In the genomic region with DNA sequence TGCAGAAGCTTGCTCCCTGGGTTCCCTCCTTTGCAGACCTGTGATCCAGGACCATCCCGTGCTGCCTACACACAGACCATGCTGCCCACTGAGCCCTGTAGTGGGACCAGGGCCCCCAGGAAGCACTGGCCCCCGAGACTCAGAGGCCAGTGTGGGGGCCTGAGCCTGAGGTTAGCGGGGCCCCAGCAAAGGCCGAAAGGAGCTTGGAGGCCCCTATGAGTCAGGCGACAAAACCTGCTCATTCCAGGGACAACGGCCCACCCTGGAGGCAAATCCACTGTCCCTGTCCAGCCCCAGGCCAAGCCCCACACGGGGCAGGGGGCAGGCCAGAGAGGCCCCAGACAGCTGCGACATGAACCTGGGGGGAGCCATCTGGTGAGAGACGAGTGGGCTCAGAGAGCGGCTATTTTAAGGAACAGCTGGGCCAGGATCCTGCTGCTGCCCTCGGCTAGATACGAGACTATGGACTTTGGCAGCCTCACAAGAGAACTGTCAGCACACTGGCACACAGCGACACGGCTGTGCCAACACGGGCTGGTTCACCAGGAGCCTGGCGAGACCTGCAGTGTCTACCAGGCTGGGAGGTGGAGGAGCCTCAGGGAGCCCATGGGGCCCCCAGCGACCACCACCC, we compare ENCODE assay signal across 9 cellular contexts.
DNase-seq lines count a peak whose midpoint lies in the region; ATAC-seq and TF ChIP-seq lines count a peak whose summit lies in the region.
"Had no signal": no experiment of that assay in that cellular context is flagged by ENCODE, and none has a peak within 500 bp of the region (broad histone marks: within the 10 kb centered on the region; RNA-seq: fewer than 3 reads in every experiment).

No MANE protein-coding gene starts in this region.

- no peak for TF ChIP-seq CTCF in heart left ventricle (IDR thresholded peaks at IDR 0.05)

- ATAC-seq in T-cell (replicated peaks in 1 of 4) (no peak), heart left ventricle (peak; percentile 77 to 88 (median 85))
- ATAC-seq in stimulated activated memory B cell treated with anti-CD40 and anti-IgM and Interleukin-4, amounts not matched to agents 10 μg/mL and 1 μg/mL and 100 μg/mL, for 72 hours, result no peak

- peaks cover 12% of the 10 kb centered on the region for H3K4me1 ChIP-seq in GM23248 (ENCODE audit: insufficient read depth)
- peaks cover 5 to 42% (median 20%) of the 10 kb centered on the region in 12 donors for H3K4me1 ChIP-seq in heart left ventricle
- peaks cover 21% of the 10 kb centered on the region for H3K4me1 ChIP-seq in skeletal muscle satellite cell (ENCODE audit: control insufficient read depth, insufficient read depth, low read length)

- peak overlapping the region; percentile 22 to 36 for H3K27ac Mint-ChIP-seq in T-cell
- H3K27ac Mint-ChIP-seq in activated naive CD4-positive, alpha-beta T cell treated with anti-CD3 and anti-CD28 coated beads for 36 hours, result no peak overlapping the region
- no peak overlapping the region for H3K27ac Mint-ChIP-seq in stimulated activated memory B cell treated with anti-CD40 and anti-IgM and Interleukin-4, amounts not matched to agents 10 μg/mL and 1 μg/mL and 100 μg/mL, for 72 hours

- CTCF ChIA-PET in T-cell (lab: Charles Lee), result no interaction called here
- CTCF ChIA-PET in activated naive CD4-positive, alpha-beta T cell treated with anti-CD3 and anti-CD28 coated beads for 36 hours (lab: Charles Lee), result interaction anchor here (1.2 to 1.5 kb wide), 2 partner anchors 38 to 92 kb away, joined by 3 to 5 read pairs; no protein-coding TSS in a partner anchor

- WGBS in GM23248 (ENCODE audit: low coverage in 1 of 2, low lambda C conversion rate in 2 of 2, missing lambda C conversion rate in 2 of 2), 2 experiments, result 25 to 34% methylated on average over 11 to 16 of the region's 17 CpGs
- WGBS in heart left ventricle, 4 donors, result 48 to 54% (median 51%) methylated on average over 14 to 17 of the region's 17 CpGs

- H3K4me3 ChIP-seq in GM23248 (peak overlapping the region; percentile 73), heart left ventricle (peak overlapping the region in 2 of 12 donors; percentile 69 to 85), skeletal muscle satellite cell (ENCODE audit: low read length) (peak overlapping the region; percentile 67)

- H3K36me3 Mint-ChIP-seq in T-cell, result no peaks in the 10 kb centered on the region
- no peaks in the 10 kb centered on the region for H3K36me3 Mint-ChIP-seq in activated naive CD4-positive, alpha-beta T cell treated with anti-CD3 and anti-CD28 coated beads for 36 hours (ENCODE audit: low read depth)
- H3K36me3 Mint-ChIP-seq in stimulated activated memory B cell treated with anti-CD40 and anti-IgM and Interleukin-4, amounts not matched to agents 10 μg/mL and 1 μg/mL and 100 μg/mL, for 72 hours, result no peaks in the 10 kb centered on the region

- H3K36me3 ChIP-seq in GM23248 (ENCODE audit: low read depth), result no peaks in the 10 kb centered on the region; the same call in 1 of the 2 replicates
- no peaks in the 10 kb centered on the region for H3K36me3 ChIP-seq in heart left ventricle
- H3K36me3 ChIP-seq in skeletal muscle satellite cell (ENCODE audit: insufficient read depth, low read length), result no peaks in the 10 kb centered on the region

- H3K9me3 ChIP-seq in GM23248 (ENCODE audit: low read depth) (no peaks in the 10 kb centered on the region), heart left ventricle (no peaks in the 10 kb centered on the region), skeletal muscle satellite cell (replicated peaks; ENCODE audit: low read length) (no peaks in the 10 kb centered on the region)

- no peaks in the 10 kb centered on the region for H3K27me3 Mint-ChIP-seq in T-cell
- H3K27me3 Mint-ChIP-seq in activated naive CD4-positive, alpha-beta T cell treated with anti-CD3 and anti-CD28 coated beads for 36 hours (ENCODE audit: low read depth), result no peaks in the 10 kb centered on the region
- no peaks in the 10 kb centered on the region for H3K27me3 Mint-ChIP-seq in stimulated activated memory B cell treated with anti-CD40 and anti-IgM and Interleukin-4, amounts not matched to agents 10 μg/mL and 1 μg/mL and 100 μg/mL, for 72 hours

- no peaks in the 10 kb centered on the region for H4K20me1 ChIP-seq in GM23248 (ENCODE audit: insufficient read depth)

- H3K27ac ChIP-seq in GM23248 (no peak overlapping the region), heart left ventricle (peak overlapping the region in 11 of 12 donors; percentile 60 to 87 (median 73))
- H3K27ac ChIP-seq: KMS-11 had no signal

- intact Hi-C loops in heart left ventricle (cut with DNase I), result loop anchor here in 2 of 10 donors (2.0 to 5.0 kb wide), 2 partner anchors 20 to 42 kb away; no protein-coding TSS in a partner anchor
- intact Hi-C loops in activated naive CD4-positive, alpha-beta T cell treated with anti-CD3 and anti-CD28 coated beads for 36 hours (cut with micrococcal nuclease), result no loop called here

- H3F3A ChIP-seq in GM23248 (ENCODE audit: insufficient read depth), result no peaks in the 10 kb centered on the region

- no peaks in the 10 kb centered on the region for H3K9me2 ChIP-seq in GM23248 (ENCODE audit: insufficient read depth)

- H3K9ac ChIP-seq in GM23248 (peak overlapping the region; percentile 84), skeletal muscle satellite cell (ENCODE audit: low read depth, low read length) (no peak overlapping the region)
- H3K9ac ChIP-seq: KMS-11 had no signal

- in situ Hi-C loops in GM23248 (cut with MboI), result no loop called here

- H2AFZ ChIP-seq in GM23248, result no peak overlapping the region

- peaks cover 19 to 22% (median 19%) of the 10 kb centered on the region in 3 donors for H3K4me1 Mint-ChIP-seq in T-cell
- peaks cover 15% of the 10 kb centered on the region for H3K4me1 Mint-ChIP-seq in activated naive CD4-positive, alpha-beta T cell treated with anti-CD3 and anti-CD28 coated beads for 36 hours (ENCODE audit: low read depth)
- peaks cover 32% of the 10 kb centered on the region for H3K4me1 Mint-ChIP-seq in stimulated activated memory B cell treated with anti-CD40 and anti-IgM and Interleukin-4, amounts not matched to agents 10 μg/mL and 1 μg/mL and 100 μg/mL, for 72 hours

- H3K4me3 Mint-ChIP-seq in T-cell, result peak overlapping the region; percentile 74 to 85 (median 82)
- H3K4me3 Mint-ChIP-seq in activated naive CD4-positive, alpha-beta T cell treated with anti-CD3 and anti-CD28 coated beads for 36 hours, result no peak overlapping the region
- H3K4me3 Mint-ChIP-seq in stimulated activated memory B cell treated with anti-CD40 and anti-IgM and Interleukin-4, amounts not matched to agents 10 μg/mL and 1 μg/mL and 100 μg/mL, for 72 hours, result no peak overlapping the region

- POLR2A ChIA-PET in T-cell (lab: Charles Lee), result no interaction called here

- no peaks in the 10 kb centered on the region for H3K79me2 ChIP-seq in GM23248 (ENCODE audit: insufficient read depth)

- H3K9me3 Mint-ChIP-seq in T-cell, result no peaks in the 10 kb centered on the region
- no peaks in the 10 kb centered on the region for H3K9me3 Mint-ChIP-seq in activated naive CD4-positive, alpha-beta T cell treated with anti-CD3 and anti-CD28 coated beads for 36 hours
- no peaks in the 10 kb centered on the region for H3K9me3 Mint-ChIP-seq in stimulated activated memory B cell treated with anti-CD40 and anti-IgM and Interleukin-4, amounts not matched to agents 10 μg/mL and 1 μg/mL and 100 μg/mL, for 72 hours

- H3K4me2 ChIP-seq in GM23248 (ENCODE audit: unreplicated experiment) (peak overlapping the region; percentile 92), skeletal muscle satellite cell (ENCODE audit: low read length) (peak overlapping the region; percentile 95)
- H3K4me2 ChIP-seq: KMS-11 had no signal

- DNase-seq in GM23248, result peak; percentile 54
- no peak for DNase-seq in T-cell
- peak; percentile 76 to 89 (median 81) for DNase-seq in heart left ventricle
- DNase-seq in AML-193 (lab: John Stamatoyannopoulos, UW), result no peak
- DNase-seq in activated naive CD4-positive, alpha-beta T cell treated with anti-CD3 and anti-CD28 coated beads for 36 hours, result no peak
- DNase-seq: activated CD4-positive, CD25-positive, alpha-beta regulatory T cell treated with anti-CD3 and anti-CD28 coated beads, Interleukin-2, amount 50 U/mL, for 72 hours had no signal

- no peaks in the 10 kb centered on the region for H3K27me3 ChIP-seq in GM23248 (replicated peaks; ENCODE audit: insufficient read depth)
- H3K27me3 ChIP-seq in heart left ventricle, result no peaks in the 10 kb centered on the region
- peaks cover 14% of the 10 kb centered on the region for H3K27me3 ChIP-seq in skeletal muscle satellite cell (ENCODE audit: control insufficient read depth, insufficient read depth, low read length)

- TF ChIP-seq POLR2A in heart left ventricle (IDR thresholded peaks at IDR 0.05), result no peak

Comparison
In these comparisons a context has a peak if more than half of its experiments do, and no peak if none do; other contexts are left out.
1. DNase-seq: peak in GM23248 (single experiment) and heart left ventricle (5 of 5); none in T-cell (0 of 34), AML-193 (0 of 2) and activated naive CD4-positive, alpha-beta T cell treated with anti-CD3 and anti-CD28 coated beads for 36 hours (single experiment).
2. ATAC-seq: peak in heart left ventricle (4 of 4); none in T-cell (0 of 4) and stimulated activated memory B cell treated with anti-CD40 and anti-IgM and Interleukin-4, amounts not matched to agents 10 μg/mL and 1 μg/mL and 100 μg/mL, for 72 hours (single experiment).
3. H3K27ac Mint-ChIP-seq: peak in T-cell (2 of 2); none in activated naive CD4-positive, alpha-beta T cell treated with anti-CD3 and anti-CD28 coated beads for 36 hours (single experiment) and stimulated activated memory B cell treated with anti-CD40 and anti-IgM and Interleukin-4, amounts not matched to agents 10 μg/mL and 1 μg/mL and 100 μg/mL, for 72 hours (single experiment).
4. H3K4me3 Mint-ChIP-seq: peak in T-cell (3 of 3); none in activated naive CD4-positive, alpha-beta T cell treated with anti-CD3 and anti-CD28 coated beads for 36 hours (single experiment) and stimulated activated memory B cell treated with anti-CD40 and anti-IgM and Interleukin-4, amounts not matched to agents 10 μg/mL and 1 μg/mL and 100 μg/mL, for 72 hours (single experiment).